Comparison of ENCODE assay signal across 8 cellular contexts in the genomic region with DNA sequence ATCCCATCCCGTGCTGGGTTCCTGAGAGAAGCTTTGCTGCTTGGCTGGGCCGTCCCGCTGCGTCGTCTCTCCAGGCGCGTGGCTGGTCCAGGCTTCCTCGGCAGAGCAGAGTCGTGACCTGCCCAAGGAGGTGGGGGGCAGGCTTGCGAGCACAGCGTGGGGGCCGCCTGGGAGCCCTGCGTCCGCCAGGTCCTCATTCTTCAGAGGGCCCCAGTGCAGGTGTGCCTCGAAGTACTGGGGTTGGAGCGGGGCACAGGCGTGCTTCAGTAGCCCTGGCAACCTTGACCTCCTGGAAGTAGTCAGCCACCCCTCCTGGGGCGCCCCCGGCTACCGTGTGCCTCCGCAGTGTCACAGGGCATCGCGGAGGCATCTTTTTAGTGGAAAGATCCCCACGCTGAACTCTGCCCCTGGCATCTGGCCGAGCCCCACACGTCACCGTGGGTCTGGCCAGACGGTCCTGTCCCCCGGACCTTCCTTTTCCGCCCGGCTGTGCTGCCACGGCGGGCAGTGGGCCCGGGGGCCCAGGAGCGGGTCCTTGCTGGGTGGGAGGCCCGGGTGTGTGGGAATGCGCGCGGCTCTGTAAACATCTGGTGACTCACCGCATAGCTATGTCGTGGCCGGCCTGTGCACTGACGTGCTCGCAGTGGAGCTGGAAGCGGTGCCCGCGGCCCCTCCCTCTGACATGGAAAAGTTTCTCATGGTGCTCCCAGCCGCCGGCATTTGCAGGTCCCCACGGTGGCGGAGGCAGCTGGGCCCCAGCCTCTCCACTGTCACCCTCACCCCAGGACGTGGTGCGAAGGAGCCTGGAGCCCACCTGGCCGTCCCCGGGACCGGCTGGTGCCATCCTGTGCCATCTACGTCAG. TPM values are rescaled to one million over a fixed set of nuclear protein-coding genes. Genes with fewer than 3 reads are reported as not detected.
DNase-seq lines count a peak whose midpoint lies in the region; ATAC-seq and TF ChIP-seq lines count a peak whose summit lies in the region.

No MANE protein-coding gene starts in this region.

- peak overlapping the region; percentile 38 for H3K4me3 ChIP-seq in skeletal muscle cell (ENCODE audit: low read depth, low read length)

- peak overlapping the region; percentile 75 for H3K27ac Mint-ChIP-seq in MCF 10A (ENCODE audit: low read depth, unreplicated experiment)

- DNase-seq in HT-29 (ENCODE audit: low spot score) (peak; percentile 95), MCF 10A (ENCODE audit: unreplicated experiment) (peak; percentile 94), iPS-NIHi11 (ENCODE audit: low spot score) (peak; percentile 87), skeletal muscle cell (ENCODE audit: low read depth) (peak; percentile 96), NCI-H526 treated with DMSO at 0.1 percent for 48 hours (lab: John Stamatoyannopoulos, UW) (no peak), NCI-H128 (lab: John Stamatoyannopoulos, UW; ENCODE audit: unreplicated experiment) (no peak)

- intact Hi-C loops in MCF 10A (cut with micrococcal nuclease): no loop called here

- no peak for ATAC-seq in HG03097 (IDR thresholded peaks at IDR 0.05; ENCODE audit: low FRiP score, unreplicated experiment)
- no peak for ATAC-seq in HG02571 (IDR thresholded peaks at IDR 0.05; ENCODE audit: unreplicated experiment)

- POLR2A ChIA-PET in MCF 10A (lab: Yijun Ruan, JAX): interaction anchor here (0.7 to 7.8 kb wide), 7 partner anchors 18 to 817 kb away, joined by 3 to 118 read pairs (median 4); partner anchors contain the start of gene TMEM184A

- no peaks in the 10 kb centered on the region for H3K9me3 Mint-ChIP-seq in MCF 10A (ENCODE audit: unreplicated experiment)

- BruUV-seq in MCF 10A (replicated peaks; lab: Mats Ljungman, UMichigan): no TSS peak

- H3K4me1 Mint-ChIP-seq in MCF 10A (ENCODE audit: insufficient read depth, unreplicated experiment): peaks cover 12% of the 10 kb centered on the region

- peak overlapping the region; percentile 70 for H3K4me3 Mint-ChIP-seq in MCF 10A (ENCODE audit: unreplicated experiment)

- TF ChIP-seq CTCF in MCF 10A (IDR thresholded peaks at IDR 0.05; ENCODE audit: unreplicated experiment): no peak

- peaks cover 41% of the 10 kb centered on the region for H3K36me3 Mint-ChIP-seq in MCF 10A (ENCODE audit: insufficient read depth, unreplicated experiment)

- H3K27me3 Mint-ChIP-seq in MCF 10A (ENCODE audit: insufficient read depth, unreplicated experiment): no peaks in the 10 kb centered on the region

- CTCF ChIA-PET in MCF 10A (lab: Yijun Ruan, JAX): interaction anchor here (0.6 to 0.9 kb wide), 4 partner anchors 10 to 1051 kb away, joined by 3 to 4 read pairs (median 3); no protein-coding TSS in a partner anchor

RNA-seq across cellular contexts. Expression of gene MAFK, which starts 6.5 kb away (rescaled TPM):
- total RNA-seq in HT-29 (2014; rRNA removed; shearing (Covaris generic)): 92.6 and 95.0 TPM in 2 replicates
- total RNA-seq in MCF 10A (2022): 37.8 and 45.6 TPM in 2 replicates

RNA-seq across cellular contexts. Expression of gene TMEM184A, which starts 19.0 kb away (rescaled TPM):
- total RNA-seq in HT-29 (2014; rRNA removed; shearing (Covaris generic)): 47.2 and 50.9 TPM in 2 replicates
- total RNA-seq in MCF 10A (2022): 9.0 and 14.2 TPM in 2 replicates

RNA-seq across cellular contexts. Expression of gene INTS1, which starts 32.8 kb away (rescaled TPM):
- 117 and 141 TPM in 2 replicates for total RNA-seq in HT-29 (2014; rRNA removed; shearing (Covaris generic))
- 86.3 and 93.5 TPM in 2 replicates for total RNA-seq in MCF 10A (2022)

RNA-seq across cellular contexts. Expression of gene PSMG3, which starts 32.8 kb away (rescaled TPM):
- total RNA-seq in HT-29 (2014; rRNA removed; shearing (Covaris generic)): 129 and 149 TPM in 2 replicates
- total RNA-seq in MCF 10A (2022): 38.2 and 42.1 TPM in 2 replicates

Comparison
In these comparisons a context has a peak if more than half of its experiments do, and no peak if none do; other contexts are left out.
1. DNase-seq: peak in HT-29 (single experiment), MCF 10A (single experiment), iPS-NIHi11 (single experiment) and skeletal muscle cell (single experiment); none in NCI-H526 treated with DMSO at 0.1 percent for 48 hours (single experiment) and NCI-H128 (single experiment).